In the genomic region with DNA sequence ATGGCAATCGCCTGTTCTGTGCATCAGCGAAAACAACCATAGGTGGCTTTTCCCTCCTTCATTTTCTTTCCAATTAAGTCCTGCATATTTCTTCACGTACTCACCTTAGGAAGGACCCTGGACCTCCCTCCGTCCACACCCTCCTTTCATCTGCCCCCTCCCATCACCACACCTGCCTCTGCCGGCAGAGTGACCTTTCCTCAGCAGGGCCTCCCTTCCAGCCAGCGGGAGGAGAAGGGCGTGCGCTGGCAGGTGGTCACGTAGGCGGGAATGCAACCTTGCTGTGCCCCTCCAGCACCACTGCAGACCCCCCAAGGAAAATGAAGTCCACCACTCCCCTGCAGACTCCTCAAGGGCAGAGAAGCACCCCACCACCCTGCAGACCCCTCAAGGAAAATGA, we compare ENCODE assay signal across 19 cellular contexts.
DNase-seq lines count a peak whose midpoint lies in the region; FAIRE-seq and TF ChIP-seq lines count a peak whose summit lies in the region.
"Had no signal": no experiment of that assay in that cellular context is flagged by ENCODE, and none has a peak within 500 bp of the region (broad histone marks: within the 10 kb centered on the region; RNA-seq: fewer than 3 reads in every experiment).

No MANE protein-coding gene starts in this region.

- H4K91ac ChIP-seq in neuronal stem cell (ENCODE audit: low read depth, low read length, poor library complexity): no peak overlapping the region

- no peak for TF ChIP-seq EP300 in transverse colon (IDR thresholded peaks at IDR 0.05; ENCODE audit: low read depth)

- no peaks in the 10 kb centered on the region for H3K4me1 Mint-ChIP-seq in activated T-cell treated with anti-CD3 and anti-CD28 coated beads, Interleukin-2, amount 50 U/mL, for 24 hours (ENCODE audit: low read depth)
- H3K4me1 Mint-ChIP-seq: CD14-positive monocyte; CD4-positive, alpha-beta memory T cell had no signal

- H3K4me2 ChIP-seq in neuronal stem cell (ENCODE audit: insufficient read depth, low read length, poor library complexity, severe bottlenecking): no peak overlapping the region
- H3K4me2 ChIP-seq: BLaER1 had no signal

- no peak overlapping the region for H3K4me3 ChIP-seq in neuronal stem cell (ENCODE audit: low read length in 2 of 2)
- no peak overlapping the region for H3K4me3 ChIP-seq in transverse colon
- H3K4me3 ChIP-seq: BLaER1 had no signal

- DNase-seq in NCI-H748 (lab: John Stamatoyannopoulos, UW; ENCODE audit: unreplicated experiment): peak; percentile 34
- DNase-seq in NCI-H748 treated with DMSO at 0.1 percent for 48 hours (lab: John Stamatoyannopoulos, UW): no peak
- peak; percentile 1 for DNase-seq in NCI-H69 (lab: John Stamatoyannopoulos, UW)
- no peak for DNase-seq in neuronal stem cell (ENCODE audit: low spot score)
- no peak for DNase-seq in transverse colon
- DNase-seq in urothelium cell line (ENCODE audit: low spot score): no peak
- no peak for DNase-seq in activated T-cell treated with anti-CD3 and anti-CD28 coated beads, Interleukin-2, amount 50 U/mL, for 24 hours
- DNase-seq: 8988T; CD4-positive, alpha-beta memory T cell; DMS 273 treated with DMSO at 0.1 percent for 48 hours; IMR-90 had no signal

- H3K9me3 ChIP-seq in neuronal stem cell (replicated peaks in 1 of 2; ENCODE audit: control insufficient read depth in 2 of 2, insufficient read depth in 1 of 2, low read depth in 1 of 2, low read length in 2 of 2): no peaks in the 10 kb centered on the region
- H3K9me3 ChIP-seq in transverse colon: no peaks in the 10 kb centered on the region
- H3K9me3 ChIP-seq: BLaER1 had no signal

- H3K4me1 ChIP-seq in neuronal stem cell (ENCODE audit: control insufficient read depth in 2 of 2, insufficient read depth in 1 of 2, low read depth in 1 of 2, low read length in 2 of 2) (peaks cover 0 to 4% of the 10 kb centered on the region in 2 donors), transverse colon (no peaks in the 10 kb centered on the region)
- H3K4me1 ChIP-seq: BLaER1 had no signal

- intact Hi-C loops in transverse colon (cut with DNase I; ENCODE audit: low total_unique reads): no loop called here

- no peak overlapping the region for H2BK5ac ChIP-seq in neuronal stem cell (ENCODE audit: low read length)

- WGBS in neuronal stem cell (ENCODE audit: extremely low coverage in 2 of 2, insufficient read length in 2 of 2, insufficient replicate concordance in 1 of 2), 2 donors: no CpG with 5 or more reads among the region's 10 CpGs
- WGBS in transverse colon (ENCODE audit: low coverage in 1 of 2), 2 donors: 30 to 41% methylated on average over 6 to 10 of the region's 10 CpGs

- TF ChIP-seq POLR2A in transverse colon (IDR thresholded peaks at IDR 0.05): no peak

- H2BK120ac ChIP-seq in neuronal stem cell (ENCODE audit: low read depth, low read length): no peak overlapping the region

- H2AFZ ChIP-seq in neuronal stem cell (ENCODE audit: low read length): no peak overlapping the region

- no peaks in the 10 kb centered on the region for H3K36me3 Mint-ChIP-seq in activated T-cell treated with anti-CD3 and anti-CD28 coated beads, Interleukin-2, amount 50 U/mL, for 24 hours (ENCODE audit: low read depth)
- H3K36me3 Mint-ChIP-seq: CD14-positive monocyte; CD4-positive, alpha-beta memory T cell had no signal

- H3K36me3 ChIP-seq in neuronal stem cell (replicated peaks in 1 of 2; ENCODE audit: control insufficient read depth in 2 of 2, insufficient read depth in 2 of 2, low read length in 2 of 2) (no peaks in the 10 kb centered on the region), transverse colon (no peaks in the 10 kb centered on the region)
- H3K36me3 ChIP-seq: BLaER1 had no signal

- no peak overlapping the region for H3K23ac ChIP-seq in neuronal stem cell (ENCODE audit: low read depth, low read length, poor library complexity)

- H2BK12ac ChIP-seq in neuronal stem cell (ENCODE audit: low read length): no peak overlapping the region

- peaks cover 0 to 53% (median 0%) of the 10 kb centered on the region in 3 experiments for H3K27me3 ChIP-seq in neuronal stem cell (ENCODE audit: control insufficient read depth in 3 of 3, insufficient read depth in 3 of 3, low read depth in 1 of 3, low read length in 3 of 3)
- H3K27me3 ChIP-seq in transverse colon: peaks cover 81% of the 10 kb centered on the region
- H3K27me3 ChIP-seq: BLaER1 had no signal

- in situ Hi-C loops in transverse colon (cut with MboI; ENCODE audit: low pct_ligation_motif_present in 1 of 4, low pct_unique_long_range_greater_than_20kb in 1 of 4, low sequenced_read_pairs in 3 of 4): no loop called here

- H3K27me3 Mint-ChIP-seq in activated T-cell treated with anti-CD3 and anti-CD28 coated beads, Interleukin-2, amount 50 U/mL, for 24 hours: peaks cover 55% of the 10 kb centered on the region

- peak overlapping the region; percentile 67 for H3K18ac ChIP-seq in neuronal stem cell (ENCODE audit: low read length)

- FAIRE-seq in urothelium cell line (lab: Jason Lieb, UNC): no peak
- FAIRE-seq: G401.6, GM12891, GM19239, H54 had no signal

- no peak overlapping the region for H3K14ac ChIP-seq in neuronal stem cell (ENCODE audit: low read length)

- no peak overlapping the region for H2BK15ac ChIP-seq in neuronal stem cell (ENCODE audit: low read length)

- peak overlapping the region; percentile 10 for H3K9ac ChIP-seq in neuronal stem cell (ENCODE audit: low read depth, low read length, poor library complexity)
- H3K9ac ChIP-seq: BLaER1 had no signal

- no peak for TF ChIP-seq CTCF in transverse colon (IDR thresholded peaks at IDR 0.05)

- H2AK5ac ChIP-seq in neuronal stem cell (ENCODE audit: low read depth, low read length): no peak overlapping the region

- no peaks in the 10 kb centered on the region for H3K79me1 ChIP-seq in neuronal stem cell (ENCODE audit: low read depth, low read length)

- H3K4me3 Mint-ChIP-seq in activated T-cell treated with anti-CD3 and anti-CD28 coated beads, Interleukin-2, amount 50 U/mL, for 24 hours: no peak overlapping the region
- H3K4me3 Mint-ChIP-seq: CD4-positive, alpha-beta memory T cell; HFFc6 had no signal

- H3K4ac ChIP-seq in neuronal stem cell (ENCODE audit: low read length): no peak overlapping the region

- H3K9me3 Mint-ChIP-seq in activated T-cell treated with anti-CD3 and anti-CD28 coated beads, Interleukin-2, amount 50 U/mL, for 24 hours: no peaks in the 10 kb centered on the region
- H3K9me3 Mint-ChIP-seq: HFFc6 had no signal

- no peak overlapping the region for H3K27ac Mint-ChIP-seq in activated T-cell treated with anti-CD3 and anti-CD28 coated beads, Interleukin-2, amount 50 U/mL, for 24 hours
- H3K27ac Mint-ChIP-seq: CD4-positive, alpha-beta memory T cell; HFFc6 had no signal

- no peak overlapping the region for H3K27ac ChIP-seq in neuronal stem cell (replicated peaks; ENCODE audit: low read length)
- no peak overlapping the region for H3K27ac ChIP-seq in transverse colon
- H3K27ac ChIP-seq: BLaER1, HL-60 had no signal

- no peak overlapping the region for H4K8ac ChIP-seq in neuronal stem cell (ENCODE audit: low read depth, low read length)

Comparison
In these comparisons a context has a peak if more than half of its experiments do, and no peak if none do; other contexts are left out.
1. DNase-seq: peak in NCI-H748 (single experiment) and NCI-H69 (single experiment); none in NCI-H748 treated with DMSO at 0.1 percent for 48 hours (single experiment), neuronal stem cell (single experiment), transverse colon (single experiment), urothelium cell line (single experiment) and activated T-cell treated with anti-CD3 and anti-CD28 coated beads, Interleukin-2, amount 50 U/mL, for 24 hours (single experiment).